In the genomic region with DNA sequence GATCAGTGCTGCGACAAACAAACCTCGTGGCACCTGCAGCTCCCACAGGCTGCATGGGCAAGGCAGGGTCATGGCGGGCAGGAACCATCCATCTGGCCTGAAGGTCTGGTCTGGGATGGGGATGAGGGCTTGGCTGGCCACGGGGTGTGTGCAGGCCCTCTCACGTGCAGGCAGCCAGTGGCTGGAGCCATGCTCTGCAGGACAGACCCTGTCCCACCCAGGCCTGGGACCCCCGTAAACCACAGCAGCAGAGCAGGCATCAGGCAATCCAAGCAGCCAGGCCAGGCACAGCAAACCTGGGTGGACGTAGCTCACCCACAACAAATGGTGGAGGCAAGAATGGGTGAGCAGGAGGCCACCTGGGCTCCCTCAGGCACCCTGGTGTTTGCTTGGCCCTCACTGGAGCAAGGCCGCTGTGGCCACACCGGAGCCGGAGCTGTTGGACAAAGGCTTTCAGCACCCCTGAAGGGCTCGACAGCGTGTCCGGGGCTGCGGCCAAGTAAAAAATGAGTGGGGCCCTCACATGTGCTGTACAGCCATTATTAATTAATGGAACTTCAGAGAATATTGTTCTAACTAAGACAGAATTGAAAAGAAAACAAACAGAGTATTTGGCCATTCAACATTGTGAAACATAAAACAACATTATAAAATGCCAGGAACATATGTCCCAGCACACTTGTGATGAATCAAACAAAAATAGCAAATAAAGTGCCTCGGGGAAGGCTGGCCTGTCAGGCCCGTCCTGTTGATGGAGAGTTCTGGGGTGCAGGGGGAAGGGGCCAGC, we compare ENCODE assay signal across 11 cellular contexts. TPM values are rescaled to one million over a fixed set of nuclear protein-coding genes. Genes with fewer than 3 reads are reported as not detected.
DNase-seq lines count a peak whose midpoint lies in the region; ATAC-seq, FAIRE-seq and TF ChIP-seq lines count a peak whose summit lies in the region.
"Had no signal": no experiment of that assay in that cellular context is flagged by ENCODE, and none has a peak within 500 bp of the region (broad histone marks: within the 10 kb centered on the region; RNA-seq: fewer than 3 reads in every experiment).

No MANE protein-coding gene starts in this region.

- no peaks in the 10 kb centered on the region for H3K27me3 Mint-ChIP-seq in CD14-positive monocyte (ENCODE audit: low read depth in 3 of 3)
- peaks cover 2% of the 10 kb centered on the region; the same call in 1 of the 2 replicates for H3K27me3 Mint-ChIP-seq in HFFc6 (ENCODE audit: insufficient read depth)
- H3K27me3 Mint-ChIP-seq: memory B cell had no signal

- H3K9me3 Mint-ChIP-seq in CD14-positive monocyte (no peaks in the 10 kb centered on the region), HFFc6 (no peaks in the 10 kb centered on the region; the same call in 1 of the 2 replicates)
- H3K9me3 Mint-ChIP-seq: memory B cell had no signal

- no peak for TF ChIP-seq POLR2A in gastroesophageal sphincter (IDR thresholded peaks at IDR 0.05)

- TF ChIP-seq CTCF in CD14-positive monocyte (IDR thresholded peaks at IDR 0.05) (no peak), HFFc6 (IDR thresholded peaks at IDR 0.05) (no peak), osteoblast (IDR thresholded peaks at IDR 0.05; ENCODE audit: extremely low read depth, low read depth, low read length) (no peak), gastroesophageal sphincter (IDR thresholded peaks at IDR 0.05) (no peak)

- TF ChIP-seq EP300 in gastroesophageal sphincter (IDR thresholded peaks at IDR 0.05): no peak

- H3K27ac Mint-ChIP-seq in CD14-positive monocyte (no peak overlapping the region), HFFc6 (peak overlapping the region; percentile 100)
- H3K27ac Mint-ChIP-seq: memory B cell had no signal

- H3K27me3 ChIP-seq in osteoblast (ENCODE audit: insufficient read depth, low read length) (no peaks in the 10 kb centered on the region), gastroesophageal sphincter (no peaks in the 10 kb centered on the region)

- H3K4me1 ChIP-seq in osteoblast (ENCODE audit: insufficient read depth, low read length) (peaks cover 66% of the 10 kb centered on the region), gastroesophageal sphincter (peaks cover 0 to 28% (median 28%) of the 10 kb centered on the region in 3 donors)

- ATAC-seq in gastroesophageal sphincter (no peak), GM21529 (IDR thresholded peaks at IDR 0.05; ENCODE audit: unreplicated experiment) (no peak)

- no peaks in the 10 kb centered on the region for H3K9me3 ChIP-seq in osteoblast (ENCODE audit: low read depth, low read length)
- H3K9me3 ChIP-seq in gastroesophageal sphincter: no peaks in the 10 kb centered on the region

- peaks cover 9% of the 10 kb centered on the region for H3K79me2 ChIP-seq in osteoblast (ENCODE audit: insufficient read depth, low read length)

- no peaks in the 10 kb centered on the region for H3K4me1 Mint-ChIP-seq in CD14-positive monocyte
- H3K4me1 Mint-ChIP-seq in HFFc6 (ENCODE audit: low read depth): peaks cover 50% of the 10 kb centered on the region
- H3K4me1 Mint-ChIP-seq: memory B cell had no signal

- H3K4me3 Mint-ChIP-seq in CD14-positive monocyte (no peak overlapping the region), HFFc6 (peak overlapping the region; percentile 78)
- H3K4me3 Mint-ChIP-seq: memory B cell had no signal

- no peaks in the 10 kb centered on the region for H4K20me1 ChIP-seq in osteoblast (ENCODE audit: insufficient read depth, low read length)

- WGBS in gastroesophageal sphincter (ENCODE audit: low coverage in 1 of 2), 2 donors: 67 to 89% methylated on average over 5 to 7 of the region's 16 CpGs

- peak; percentile 25 for DNase-seq in CD14-positive monocyte (ENCODE audit: low spot score)
- peak; percentile 75 for DNase-seq in HFFc6
- peak; percentile 90 for DNase-seq in osteoblast (ENCODE audit: insufficient read length, low spot score, missing footprints)
- DNase-seq in DMS53 treated with DMSO at 0.1 percent for 48 hours (lab: John Stamatoyannopoulos, UW; ENCODE audit: unreplicated experiment): no peak
- DNase-seq in effector CD8-positive, alpha-beta T cell (lab: John Stamatoyannopoulos, UW): no peak
- DNase-seq: DMS79, NCI-H187 had no signal

- H3K4me2 ChIP-seq in osteoblast (ENCODE audit: insufficient read depth, low read length): peak overlapping the region; percentile 25

- FAIRE-seq in endometrium (lab: Jason Lieb, UNC): peak; percentile 90

- H3K36me3 ChIP-seq in osteoblast (ENCODE audit: insufficient read depth, low read length): peaks cover 5% of the 10 kb centered on the region
- H3K36me3 ChIP-seq in gastroesophageal sphincter: peaks cover 0 to 54% of the 10 kb centered on the region in 2 donors

- H2AFZ ChIP-seq in osteoblast (ENCODE audit: low read length): no peak overlapping the region

- peaks cover 19 to 63% of the 10 kb centered on the region in 2 donors for H3K36me3 Mint-ChIP-seq in CD14-positive monocyte
- H3K36me3 Mint-ChIP-seq in HFFc6 (ENCODE audit: low read depth): peaks cover 12% of the 10 kb centered on the region
- H3K36me3 Mint-ChIP-seq: memory B cell had no signal

- intact Hi-C loops in CD14-positive monocyte (cut with micrococcal nuclease): no loop called here

- H3K4me3 ChIP-seq in osteoblast (ENCODE audit: insufficient read depth, low read length): no peak overlapping the region
- no peak overlapping the region for H3K4me3 ChIP-seq in gastroesophageal sphincter

- H3K27ac ChIP-seq in osteoblast (ENCODE audit: low read depth, low read length) (peak overlapping the region; percentile 52), gastroesophageal sphincter (peak overlapping the region in 1 of 4 donors; percentile 16)

RNA-seq across cellular contexts. Expression of a gene that starts 24.0 kb away (rescaled TPM):
- polyA plus RNA-seq in CD14-positive monocyte: 1 to 10 TPM; 4.8 to 6.0 TPM
- 1 to 10 TPM; 6.6 to 9.6 (median 7.6) TPM for total RNA-seq in HFFc6 (2021; fragmentation: NEBNext Ultra II Directional; extraction: Animal tissue kit (Norgen Biotek cat#: 25700))
- total RNA-seq in osteoblast (4.0 and 5.6 TPM in 2 replicates), gastroesophageal sphincter (1 to 10 TPM; 4.8 to 8.7 (median 7.4) TPM)

RNA-seq across cellular contexts. Expression of a gene that starts 24.0 kb away (rescaled TPM):
- polyA plus RNA-seq in CD14-positive monocyte: 1 to 10 TPM; 1.4 to 1.5 TPM
- 10 to 100 TPM; 17.4 to 22.7 (median 19.2) TPM for total RNA-seq in HFFc6 (2021; fragmentation: NEBNext Ultra II Directional; extraction: Animal tissue kit (Norgen Biotek cat#: 25700))
- total RNA-seq in osteoblast (10.3 and 11.9 TPM in 2 replicates), gastroesophageal sphincter (10 to 100 TPM in 2 of 4 donors, 1 to 10 TPM in 2; 6.6 to 15.9 (median 10.4) TPM)

Comparison
In these comparisons a context has a peak if more than half of its experiments do, and no peak if none do; other contexts are left out.
1. DNase-seq: peak in CD14-positive monocyte (single experiment), HFFc6 (single experiment) and osteoblast (single experiment); none in DMS53 treated with DMSO at 0.1 percent for 48 hours (single experiment) and effector CD8-positive, alpha-beta T cell (single experiment).